Comparison of ENCODE assay signal across 1 cellular context in genomic region chr12:103958621-103959020, GRCh38.
TF ChIP-seq lines count a peak whose summit lies in the region.

No MANE protein-coding gene starts in this region.

TF ChIP-seq in HepG2, 621 proteins besides CTCF, POLR2A, EP300 and RAD21:
- TF ChIP-seq ZHX2 (IDR thresholded peaks at IDR 0.05; ENCODE audit: low read depth) (no peak), ZHX2 (CRISPR knock-in tag; IDR thresholded peaks at IDR 0.05; ENCODE audit: borderline replicate concordance) (no peak), NFKB2 (CRISPR knock-in tag; IDR thresholded peaks at IDR 0.05; ENCODE audit: borderline replicate concordance) (no peak)
